ENCODE assay signal across 8 cellular contexts in genomic region chr5:127875235-127876021, GRCh38.
A peak's percentile ranks its signal among the peaks of the same experiment; 100 is the strongest.
DNase-seq lines count a peak whose midpoint lies in the region; ATAC-seq, FAIRE-seq and TF ChIP-seq lines count a peak whose summit lies in the region.

No MANE protein-coding gene starts in this region.

- H3K9me3 ChIP-seq in stomach, result no peaks in the 10 kb centered on the region

- DNase-seq in activated gamma-delta T cell treated with Interleukin-2 at 50 U/mL for 16 hours (peak; percentile 17), activated gamma-delta T cell (lab: John Stamatoyannopoulos, UW) (no peak), HuH-7.5 (ENCODE audit: low spot score) (peak; percentile 25), RCC 7860 (ENCODE audit: low spot score) (peak; percentile 76), cardiac fibroblast (ENCODE audit: low read depth in 2 of 2) (peak; percentile 78 to 86), left lobe of liver (ENCODE audit: low spot score) (no peak), stomach (peak; percentile 69)

- peak overlapping the region in 4 of 5 donors; percentile 53 to 81 (median 64) for H3K27ac ChIP-seq in stomach

- peak; percentile 58 for FAIRE-seq in RCC 7860 (lab: Jason Lieb, UNC)

- H3K4me1 ChIP-seq in stomach, result peaks cover 8 to 42% (median 24%) of the 10 kb centered on the region in 4 donors

- TF ChIP-seq CTCF in cardiac fibroblast (IDR thresholded peaks at IDR 0.05; ENCODE audit: low read depth, low read length) (peak; percentile 19), stomach (IDR thresholded peaks at IDR 0.05) (peak in 2 of 7 experiments; percentile 17 to 53)

- intact Hi-C loops in stomach (cut with DNase I; ENCODE audit: low total_unique reads), result no loop called here

- H3K27me3 ChIP-seq in stomach, result no peaks in the 10 kb centered on the region

- TF ChIP-seq EP300 in stomach (IDR thresholded peaks at IDR 0.05), result no peak

- 6 to 18% (median 9%) methylated on average over 8 of the region's 8 CpGs for WGBS in stomach, 5 donors

- ATAC-seq in GM21737 (IDR thresholded peaks at IDR 0.05; ENCODE audit: unreplicated experiment), result peak; percentile 93
- peak; percentile 63 for ATAC-seq in left lobe of liver

- no peaks in the 10 kb centered on the region for H3K36me3 ChIP-seq in stomach

- TF ChIP-seq POLR2A in stomach (IDR thresholded peaks at IDR 0.05), result no peak

- H3K4me3 ChIP-seq in cardiac fibroblast (replicated peaks in 1 of 2; ENCODE audit: low read depth in 2 of 2, low read length in 2 of 2) (no peak overlapping the region), stomach (peak overlapping the region in 1 of 4 donors; percentile 4)

Comparison
In these comparisons a context has a peak if more than half of its experiments do, and no peak if none do; other contexts are left out.
1. DNase-seq: peak in activated gamma-delta T cell treated with Interleukin-2 at 50 U/mL for 16 hours (single experiment), HuH-7.5 (single experiment), RCC 7860 (single experiment), cardiac fibroblast (2 of 2) and stomach (single experiment); none in activated gamma-delta T cell (single experiment) and left lobe of liver (single experiment).